ENCODE assay signal across 8 cellular contexts in the genomic region with DNA sequence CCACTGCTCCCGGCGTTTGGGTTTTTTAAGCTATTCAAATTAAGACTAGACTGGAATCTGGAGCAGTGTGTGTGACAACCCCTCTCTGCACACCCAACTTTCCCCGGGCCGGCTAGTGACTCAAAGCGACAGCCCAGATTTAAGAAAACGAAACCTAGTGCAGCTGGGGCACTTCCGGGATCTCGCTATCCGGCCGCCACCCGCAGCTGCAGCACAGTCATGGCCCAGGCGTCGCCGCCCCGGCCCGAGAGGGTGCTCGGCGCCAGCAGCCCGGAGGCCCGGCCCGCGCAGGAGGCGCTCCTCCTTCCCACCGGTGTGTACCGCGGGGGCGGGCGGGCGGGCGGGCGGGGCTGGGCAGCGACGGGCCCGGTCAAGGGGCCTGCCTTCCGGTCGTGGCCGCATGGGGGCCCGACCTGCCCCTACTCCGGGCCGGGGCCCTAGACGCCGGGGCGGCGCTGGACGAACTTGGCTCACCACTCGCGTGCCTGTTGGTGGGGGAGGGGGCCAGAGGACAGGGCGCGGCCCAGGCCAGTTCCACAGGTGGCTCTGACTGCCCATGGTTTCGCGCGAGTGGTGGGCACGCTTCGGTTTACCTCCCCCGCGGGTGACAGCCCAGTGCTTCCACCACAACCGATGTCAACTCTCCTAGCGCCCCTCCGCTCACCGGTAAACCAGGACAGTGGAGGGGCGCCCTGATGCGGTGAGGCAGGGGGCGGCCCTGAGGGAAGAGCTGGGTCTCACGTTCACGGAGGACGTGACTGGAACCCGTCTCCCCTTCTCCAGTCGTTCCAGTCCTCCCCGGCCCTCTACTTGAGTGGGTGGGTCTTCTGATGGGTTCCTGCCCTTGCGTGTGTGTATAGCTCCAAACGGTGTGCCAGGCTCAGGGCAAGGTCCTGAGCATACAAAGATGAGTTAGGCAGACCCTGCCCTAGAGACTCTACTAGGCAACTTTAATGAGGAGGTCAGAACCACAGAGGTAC. TPM values are rescaled to one million over a fixed set of nuclear protein-coding genes. Genes with fewer than 3 reads are reported as not detected.
A peak's percentile ranks its signal among the peaks of the same experiment; 100 is the strongest.
DNase-seq lines count a peak whose midpoint lies in the region; ATAC-seq and TF ChIP-seq lines count a peak whose summit lies in the region.

A gene (plus strand): TSS at position 171 of the 980 bp plus-strand sequence. CDS start 49 bp downstream, at position 220.

- no peaks in the 10 kb centered on the region for H3K9me3 Mint-ChIP-seq in natural killer cell treated with Interleukin-12 subunit alpha and Interleukin-12 subunit beta and Interleukin-15 and Interleukin-18, amount 100 ng/mL, for 72 hours
- no peaks in the 10 kb centered on the region for H3K9me3 Mint-ChIP-seq in stimulated activated naive CD8-positive, alpha-beta T cell treated with anti-CD3 and anti-CD28 coated beads, Interleukin-15, Interleukin-2, amounts not matched to agents 100 ng/mL and 50 ng/mL, for 24 hours

- peak; percentile 80 for ATAC-seq in GM19025 (IDR thresholded peaks at IDR 0.05; ENCODE audit: low read depth, unreplicated experiment)
- ATAC-seq in HG03175 (IDR thresholded peaks at IDR 0.05; ENCODE audit: unreplicated experiment): peak; percentile 84
- peak; percentile 94 to 95 for ATAC-seq in natural killer cell treated with Interleukin-12 subunit alpha and Interleukin-12 subunit beta and Interleukin-15 and Interleukin-18, amount 100 ng/mL, for 72 hours

- TF ChIP-seq CTCF in fibroblast of pulmonary artery (IDR thresholded peaks at IDR 0.05; ENCODE audit: low read length, missing control alignments): no peak

- H3K27me3 Mint-ChIP-seq in natural killer cell treated with Interleukin-12 subunit alpha and Interleukin-12 subunit beta and Interleukin-15 and Interleukin-18, amount 100 ng/mL, for 72 hours: no peaks in the 10 kb centered on the region
- no peaks in the 10 kb centered on the region for H3K27me3 Mint-ChIP-seq in stimulated activated naive CD8-positive, alpha-beta T cell treated with anti-CD3 and anti-CD28 coated beads, Interleukin-15, Interleukin-2, amounts not matched to agents 100 ng/mL and 50 ng/mL, for 24 hours

- peaks cover 20% of the 10 kb centered on the region for H3K36me3 Mint-ChIP-seq in natural killer cell treated with Interleukin-12 subunit alpha and Interleukin-12 subunit beta and Interleukin-15 and Interleukin-18, amount 100 ng/mL, for 72 hours
- H3K36me3 Mint-ChIP-seq in stimulated activated naive CD8-positive, alpha-beta T cell treated with anti-CD3 and anti-CD28 coated beads, Interleukin-15, Interleukin-2, amounts not matched to agents 100 ng/mL and 50 ng/mL, for 24 hours (ENCODE audit: low read depth): peaks cover 52% of the 10 kb centered on the region

- peak within 1 kb of the TSS; percentile 87 for H3K4me3 Mint-ChIP-seq in natural killer cell treated with Interleukin-12 subunit alpha and Interleukin-12 subunit beta and Interleukin-15 and Interleukin-18, amount 100 ng/mL, for 72 hours
- H3K4me3 Mint-ChIP-seq in stimulated activated naive CD8-positive, alpha-beta T cell treated with anti-CD3 and anti-CD28 coated beads, Interleukin-15, Interleukin-2, amounts not matched to agents 100 ng/mL and 50 ng/mL, for 24 hours: peak within 1 kb of the TSS; percentile 95

- peaks cover 40 to 49% of the 10 kb centered on the region in 2 donors for H3K4me1 Mint-ChIP-seq in natural killer cell treated with Interleukin-12 subunit alpha and Interleukin-12 subunit beta and Interleukin-15 and Interleukin-18, amount 100 ng/mL, for 72 hours (ENCODE audit: low read depth in 2 of 2)
- peaks cover 52% of the 10 kb centered on the region for H3K4me1 Mint-ChIP-seq in stimulated activated naive CD8-positive, alpha-beta T cell treated with anti-CD3 and anti-CD28 coated beads, Interleukin-15, Interleukin-2, amounts not matched to agents 100 ng/mL and 50 ng/mL, for 24 hours (ENCODE audit: low read depth)

- peak within 1 kb of the TSS; percentile 76 to 83 for H3K27ac Mint-ChIP-seq in natural killer cell treated with Interleukin-12 subunit alpha and Interleukin-12 subunit beta and Interleukin-15 and Interleukin-18, amount 100 ng/mL, for 72 hours
- H3K27ac Mint-ChIP-seq in stimulated activated naive CD8-positive, alpha-beta T cell treated with anti-CD3 and anti-CD28 coated beads, Interleukin-15, Interleukin-2, amounts not matched to agents 100 ng/mL and 50 ng/mL, for 24 hours: peak within 1 kb of the TSS; percentile 99

- DNase-seq in AG20443 (ENCODE audit: low spot score) (peak; percentile 86), RPMI7951 (ENCODE audit: low read depth) (peak; percentile 84), fibroblast of pulmonary artery (ENCODE audit: low read depth) (peak; percentile 66)
- peak; percentile 81 for DNase-seq in activated effector memory CD4-positive, alpha-beta T cell treated with Interleukin-2 at 50 U/mL for 16 hours
- DNase-seq in natural killer cell treated with Interleukin-12 subunit alpha and Interleukin-12 subunit beta and Interleukin-15 and Interleukin-18, amount 100 ng/mL, for 72 hours (ENCODE audit: low spot score): peak; percentile 95

- H3K4me3 ChIP-seq in fibroblast of pulmonary artery (replicated peaks; ENCODE audit: low read depth, low read length): peak within 1 kb of the TSS; percentile 61

RNA-seq across cellular contexts. Expression of the gene that starts here (rescaled TPM):
- 18.2 and 20.2 TPM in 2 replicates for total RNA-seq in RPMI7951 (2014; rRNA removed; shearing (Covaris generic))
- total RNA-seq in natural killer cell treated with Interleukin-12 subunit alpha and Interleukin-12 subunit beta and Interleukin-15 and Interleukin-18, amount 100 ng/mL, for 72 hours: 10 to 100 TPM; 58.2 to 78.2 TPM

Comparison
In these comparisons a context has a peak if more than half of its experiments do, and no peak if none do; other contexts are left out.
1. Peak in every context shown above with its lines: DNase-seq, ATAC-seq and H3K4me3 ChIP-seq.